In the genomic region with DNA sequence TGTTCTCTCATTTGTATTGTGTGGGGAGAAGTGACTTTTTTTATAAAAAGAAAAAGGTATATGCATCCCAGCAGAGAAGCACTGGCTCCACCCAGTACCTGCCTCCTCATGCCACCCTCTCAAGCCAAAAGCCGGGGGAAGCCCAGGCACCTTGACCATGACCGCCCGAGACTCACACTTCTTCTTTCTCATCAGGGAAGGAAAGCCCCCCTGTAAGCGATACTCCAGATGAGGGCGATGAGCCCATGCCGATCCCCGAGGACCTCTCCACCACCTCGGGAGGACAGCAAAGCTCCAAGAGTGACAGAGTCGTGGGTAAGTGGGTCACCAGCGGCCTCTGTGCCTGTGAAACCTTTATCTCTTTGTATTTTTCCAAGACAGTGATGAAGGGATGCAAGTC, we compare ENCODE assay signal across 14 cellular contexts. TPM values are rescaled to one million over a fixed set of nuclear protein-coding genes. Genes with fewer than 3 reads are reported as not detected.
DNase-seq lines count a peak whose midpoint lies in the region; ATAC-seq and TF ChIP-seq lines count a peak whose summit lies in the region.
"Had no signal": no experiment of that assay in that cellular context is flagged by ENCODE, and none has a peak within 500 bp of the region (broad histone marks: within the 10 kb centered on the region; RNA-seq: fewer than 3 reads in every experiment).

No MANE protein-coding gene starts in this region.

- H3K4me2 ChIP-seq in neuronal stem cell (ENCODE audit: insufficient read depth, low read length, poor library complexity, severe bottlenecking) = no peak overlapping the region
- H3K4me2 ChIP-seq: neural progenitor cell had no signal

- H2BK5ac ChIP-seq in neuronal stem cell (ENCODE audit: low read length) = no peak overlapping the region

- H3K4ac ChIP-seq in neuronal stem cell (ENCODE audit: low read length) = no peak overlapping the region

- peaks cover 0 to 3% of the 10 kb centered on the region in 2 donors for H3K36me3 ChIP-seq in neuronal stem cell (replicated peaks in 1 of 2; ENCODE audit: control insufficient read depth in 2 of 2, insufficient read depth in 2 of 2, low read length in 2 of 2)
- no peaks in the 10 kb centered on the region for H3K36me3 ChIP-seq in adrenal gland (replicated peaks in 1 of 2)
- H3K36me3 ChIP-seq: neural progenitor cell had no signal

- no peaks in the 10 kb centered on the region for H3K79me1 ChIP-seq in neuronal stem cell (ENCODE audit: low read depth, low read length)

- no CpG with 5 or more reads among the region's 10 CpGs for WGBS in neuronal stem cell (ENCODE audit: extremely low coverage in 2 of 2, insufficient read length in 2 of 2, insufficient replicate concordance in 1 of 2), 2 donors
- 82 to 93% (median 88%) methylated on average over 10 of the region's 10 CpGs for WGBS in adrenal gland, 4 donors

- no peak for DNase-seq in activated CD4-positive, alpha-beta T cell treated with anti-CD3 and anti-CD28 coated beads, Interleukin-2, amount 10 ng/mL, durations not matched to agents 24 days and 14 days
- DNase-seq in activated CD4-positive, alpha-beta T cell treated with anti-CD3 and anti-CD28 coated beads for 1 hour = no peak
- DNase-seq in neuronal stem cell (ENCODE audit: low spot score) (no peak), adrenal gland (no peak)
- DNase-seq in activated effector memory CD4-positive, alpha-beta T cell treated with Interleukin-2 at 50 U/mL for 16 hours = no peak
- DNase-seq in stimulated activated CD4-positive, alpha-beta T cell treated with anti-CD3 and anti-CD28 coated beads, Interleukin-2, amount 100 ng/mL, for 48 hours = no peak
- DNase-seq: KBM-7, left cardiac atrium had no signal

- no peak overlapping the region for H4K8ac ChIP-seq in neuronal stem cell (ENCODE audit: low read depth, low read length)

- no peak overlapping the region for H2BK15ac ChIP-seq in neuronal stem cell (ENCODE audit: low read length)

- TF ChIP-seq CTCF in adrenal gland (IDR thresholded peaks at IDR 0.05) = no peak

- no peak overlapping the region for H3K9ac ChIP-seq in neuronal stem cell (ENCODE audit: low read depth, low read length, poor library complexity)
- H3K9ac ChIP-seq: neural progenitor cell had no signal

- no peak overlapping the region for H3K4me3 ChIP-seq in neuronal stem cell (ENCODE audit: low read length in 2 of 2)
- H3K4me3 ChIP-seq in adrenal gland = no peak overlapping the region
- H3K4me3 ChIP-seq: neural progenitor cell had no signal

- H3K9me3 ChIP-seq in neuronal stem cell (replicated peaks in 1 of 2; ENCODE audit: control insufficient read depth in 2 of 2, insufficient read depth in 1 of 2, low read depth in 1 of 2, low read length in 2 of 2) (no peaks in the 10 kb centered on the region), adrenal gland (replicated peaks in 1 of 3) (no peaks in the 10 kb centered on the region)

- H4K91ac ChIP-seq in neuronal stem cell (ENCODE audit: low read depth, low read length, poor library complexity) = no peak overlapping the region

- no peaks in the 10 kb centered on the region for H3K27me3 Mint-ChIP-seq in activated CD4-positive, alpha-beta T cell treated with anti-CD3 and anti-CD28 coated beads, Interleukin-2, amount 10 ng/mL, durations not matched to agents 24 days and 14 days

- H2BK12ac ChIP-seq in neuronal stem cell (ENCODE audit: low read length) = no peak overlapping the region

- peaks cover 81% of the 10 kb centered on the region for H3K4me1 Mint-ChIP-seq in activated CD4-positive, alpha-beta T cell treated with anti-CD3 and anti-CD28 coated beads, Interleukin-2, amount 10 ng/mL, durations not matched to agents 24 days and 14 days

- H3K23ac ChIP-seq in neuronal stem cell (ENCODE audit: low read depth, low read length, poor library complexity) = no peak overlapping the region

- TF ChIP-seq POLR2A in adrenal gland (IDR thresholded peaks at IDR 0.05) = no peak

- no peak overlapping the region for H2BK120ac ChIP-seq in neuronal stem cell (ENCODE audit: low read depth, low read length)

- no peaks in the 10 kb centered on the region for H3K27me3 ChIP-seq in neuronal stem cell (ENCODE audit: control insufficient read depth in 3 of 3, insufficient read depth in 3 of 3, low read depth in 1 of 3, low read length in 3 of 3)
- no peaks in the 10 kb centered on the region for H3K27me3 ChIP-seq in adrenal gland
- H3K27me3 ChIP-seq: neural progenitor cell had no signal

- H3K9me3 Mint-ChIP-seq in activated CD4-positive, alpha-beta T cell treated with anti-CD3 and anti-CD28 coated beads, Interleukin-2, amount 10 ng/mL, durations not matched to agents 24 days and 14 days = no peaks in the 10 kb centered on the region
- H3K9me3 Mint-ChIP-seq: neural progenitor cell had no signal

- H2AK5ac ChIP-seq in neuronal stem cell (ENCODE audit: low read depth, low read length) = no peak overlapping the region

- no peak overlapping the region for H3K14ac ChIP-seq in neuronal stem cell (ENCODE audit: low read length)

- no peaks in the 10 kb centered on the region for H3K4me1 ChIP-seq in neuronal stem cell (ENCODE audit: control insufficient read depth in 2 of 2, insufficient read depth in 1 of 2, low read depth in 1 of 2, low read length in 2 of 2)
- no peaks in the 10 kb centered on the region for H3K4me1 ChIP-seq in adrenal gland (replicated peaks in 1 of 2)

- H3K27ac ChIP-seq in neuronal stem cell (replicated peaks; ENCODE audit: low read length) (no peak overlapping the region), adrenal gland (no peak overlapping the region)
- H3K27ac ChIP-seq: neural progenitor cell had no signal

- intact Hi-C loops in activated CD4-positive, alpha-beta T cell treated with anti-CD3 and anti-CD28 coated beads, Interleukin-2, amount 10 ng/mL, durations not matched to agents 24 days and 14 days (cut with micrococcal nuclease) = no loop called here
- intact Hi-C loops in adrenal gland (cut with DNase I) = no loop called here

- H3K18ac ChIP-seq in neuronal stem cell (ENCODE audit: low read length) = peak overlapping the region; percentile 15

- H3K4me3 Mint-ChIP-seq in activated CD4-positive, alpha-beta T cell treated with anti-CD3 and anti-CD28 coated beads, Interleukin-2, amount 10 ng/mL, durations not matched to agents 24 days and 14 days = no peak overlapping the region
- H3K4me3 Mint-ChIP-seq: neural progenitor cell had no signal

- peak overlapping the region; percentile 51 for H3K27ac Mint-ChIP-seq in activated CD4-positive, alpha-beta T cell treated with anti-CD3 and anti-CD28 coated beads, Interleukin-2, amount 10 ng/mL, durations not matched to agents 24 days and 14 days
- H3K27ac Mint-ChIP-seq: neural progenitor cell had no signal

- ATAC-seq in GM21576 (IDR thresholded peaks at IDR 0.05; ENCODE audit: unreplicated experiment) (peak; percentile 34), HG03457 (IDR thresholded peaks at IDR 0.05; ENCODE audit: unreplicated experiment) (peak; percentile 49)
- ATAC-seq: left cardiac atrium, Panc1 had no signal

- peaks cover 83% of the 10 kb centered on the region for H3K36me3 Mint-ChIP-seq in activated CD4-positive, alpha-beta T cell treated with anti-CD3 and anti-CD28 coated beads, Interleukin-2, amount 10 ng/mL, durations not matched to agents 24 days and 14 days (ENCODE audit: low read depth)
- H3K36me3 Mint-ChIP-seq: neural progenitor cell had no signal

- no peak overlapping the region for H2AFZ ChIP-seq in neuronal stem cell (ENCODE audit: low read length)
- H2AFZ ChIP-seq: neural progenitor cell had no signal

RNA-seq across cellular contexts. Expression of gene IKZF1, which starts 22.9 kb away (rescaled TPM):
- 282 and 292 TPM in 2 replicates for total RNA-seq in activated CD4-positive, alpha-beta T cell treated with anti-CD3 and anti-CD28 coated beads, Interleukin-2, amount 10 ng/mL, durations not matched to agents 24 days and 14 days
- 0.61 TPM for polyA plus RNA-seq in neuronal stem cell (2013, experiment 1 of 2)
- 0.66 TPM for polyA plus RNA-seq in neuronal stem cell (2013, experiment 2 of 2)
- total RNA-seq in adrenal gland = 10 to 100 TPM in 6 of 8 donors, 1 to 10 TPM in 2; 3.2 to 31.5 (median 10.9) TPM
- 1 to 10 TPM in 2 of 3 donors, under 1 TPM in 1; 0.98 to 2.7 (median 2.4) TPM for polyA plus RNA-seq in adrenal gland
- total RNA-seq: A172, chondrocyte had no signal
